In the genomic region with DNA sequence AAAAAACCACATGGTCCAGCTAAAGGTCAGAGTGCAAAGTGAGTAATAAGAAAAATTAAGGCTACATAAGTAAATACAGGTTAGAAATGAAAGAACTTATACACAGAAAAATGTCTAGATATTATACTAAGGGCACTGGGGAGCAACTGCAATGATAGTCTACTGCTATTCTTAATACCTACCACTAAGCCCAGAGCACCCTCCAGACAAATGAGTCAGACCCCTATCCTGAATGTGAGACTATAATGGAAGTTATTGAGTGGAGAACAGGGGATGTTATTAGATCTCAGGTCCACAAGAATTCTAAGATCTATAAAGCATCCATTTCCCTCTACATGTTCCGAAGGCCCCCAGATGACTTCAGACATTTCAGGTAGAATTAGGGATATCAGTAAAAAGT, we compare ENCODE assay signal across 29 cellular contexts.
"Had no signal": no experiment of that assay in that cellular context is flagged by ENCODE, and none has a peak within 500 bp of the region (broad histone marks: within the 10 kb centered on the region; RNA-seq: fewer than 3 reads in every experiment).

No MANE protein-coding gene starts in this region.

- H3K4me2 ChIP-seq: KMS-11, PC-9 had no signal

- H3K9ac ChIP-seq: KMS-11 had no signal

- H3K27ac ChIP-seq: brain microvascular endothelial cell, KMS-11, PC-9, RWPE1 had no signal

- H3K36me3 ChIP-seq: brain microvascular endothelial cell had no signal

- H2AFZ ChIP-seq: PC-9 had no signal

- H3K4me3 ChIP-seq: PC-9 had no signal

- H3K27me3 ChIP-seq: brain microvascular endothelial cell had no signal

- ATAC-seq: activated CD8-positive, alpha-beta T cell treated with anti-CD3 and anti-CD28 coated beads for 36 hours; activated T-cell treated with anti-CD3 and anti-CD28 coated beads, Interleukin-2, amount 50 U/mL, for 72 hours; activated T-helper 17 cell treated with anti-CD3 and anti-CD28 coated beads, Interleukin-2, amount 50 U/mL, for 72 hours had no signal

- DNase-seq: activated CD4-positive, alpha-beta T cell treated with anti-CD3 and anti-CD28 coated beads, Interleukin-2, amount 10 ng/mL, durations not matched to agents 24 days and 14 days; activated CD4-positive, alpha-beta T cell treated with anti-CD3 and anti-CD28 coated beads, Interleukin-2, amount 50 U/mL, for 4 hours; activated CD8-positive, alpha-beta T cell treated with anti-CD3 and anti-CD28 coated beads for 36 hours; activated effector memory CD4-positive, alpha-beta T cell treated with anti-CD3 and anti-CD28 coated beads, Interleukin-2, amount 50 U/mL, for 16 hours; activated naive CD4-positive, alpha-beta T cell; activated naive CD4-positive, alpha-beta T cell treated with anti-CD3 and anti-CD28 coated beads, Interleukin-2, amount 50 U/mL, for 16 hours; activated naive CD8-positive, alpha-beta T cell treated with anti-CD3 and anti-CD28 coated beads for 36 hours; activated T-cell treated with anti-CD3 and anti-CD28 coated beads, Interleukin-2, amount 50 U/mL, for 1 hour; activated T-cell treated with anti-CD3 and anti-CD28 coated beads, Interleukin-2, amount 50 U/mL, for 72 hours; amniotic stem cell; aorta; brain microvascular endothelial cell; MM.1S; MV-4-11; NCI-H1092; NCI-H1436 treated with DMSO at 0.1 percent for 48 hours; NCI-H1694 treated with DMSO at 0.1 percent for 48 hours; NCI-H2029 treated with DMSO at 0.1 percent for 48 hours; NCI-H2107; NCI-H2171; NCI-H510A; NCI-H526; NCI-H748 treated with DMSO at 0.1 percent for 48 hours; PC-9; Right ventricle myocardium superior; T1000 had no signal
